13 cellular contexts compared by ENCODE assay signal in the genomic region with DNA sequence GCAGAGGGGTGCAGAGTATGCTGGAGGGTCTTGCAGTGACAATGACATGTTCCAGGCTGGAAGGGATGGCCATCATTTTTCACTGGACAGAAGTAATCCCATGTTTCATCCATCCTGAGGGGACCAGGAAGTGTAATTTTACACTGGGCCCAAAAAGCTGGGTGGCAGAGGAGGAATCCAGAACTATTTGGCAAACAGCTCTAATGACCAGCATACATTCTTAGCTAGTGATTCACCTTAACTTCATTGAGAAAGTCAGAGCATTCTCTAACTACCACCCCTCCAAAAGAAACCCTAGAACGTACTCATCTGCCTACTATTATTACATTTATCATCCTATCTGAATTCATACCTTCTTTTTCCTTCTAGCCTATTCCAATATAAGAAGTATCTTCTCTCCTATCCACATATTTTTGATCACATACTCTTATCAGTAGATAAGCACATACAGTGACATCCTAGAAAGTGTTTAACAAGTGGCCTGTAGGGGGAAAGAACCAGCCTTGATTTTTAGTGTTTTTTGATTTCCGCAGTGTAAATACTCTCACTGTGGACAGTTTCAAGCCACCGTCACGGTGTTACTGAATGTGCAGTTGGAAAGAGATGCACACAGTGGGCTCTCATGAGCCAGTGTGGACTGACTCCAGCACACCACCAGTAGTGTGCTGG.
DNase-seq lines count a peak whose midpoint lies in the region; ATAC-seq and TF ChIP-seq lines count a peak whose summit lies in the region.
"Had no signal": no experiment of that assay in that cellular context is flagged by ENCODE, and none has a peak within 500 bp of the region (broad histone marks: within the 10 kb centered on the region; RNA-seq: fewer than 3 reads in every experiment).

No MANE protein-coding gene starts in this region.

- TF ChIP-seq CTCF in HFFc6 (IDR thresholded peaks at IDR 0.05) (peak; percentile 62), body of pancreas (IDR thresholded peaks at IDR 0.05) (peak in 2 of 7 experiments; percentile 14 to 17), GM13976 (IDR thresholded peaks at IDR 0.05; ENCODE audit: borderline replicate concordance, control extremely low read depth, extremely low read depth, insufficient read depth, missing control alignments) (no peak), GM10248 (IDR thresholded peaks at IDR 0.05; ENCODE audit: control extremely low read depth, extremely low read depth, low read depth, missing control alignments) (no peak)

- H3K27me3 ChIP-seq in ACC112 (ENCODE audit: insufficient read depth, low read length) (no peaks in the 10 kb centered on the region), body of pancreas (no peaks in the 10 kb centered on the region)
- H3K27me3 ChIP-seq: adrenal gland had no signal

- H3K79me2 ChIP-seq in ACC112 (ENCODE audit: control insufficient read depth, insufficient read depth, low read length, unreplicated experiment): peaks cover 18% of the 10 kb centered on the region

- H3K27ac Mint-ChIP-seq in HFFc6: peak overlapping the region; percentile 70
- H3K27ac Mint-ChIP-seq: memory B cell had no signal

- CTCF ChIA-PET in GM10248 (lab: Yijun Ruan, JAX): interaction anchor here (0.9 to 1.6 kb wide), 4 partner anchors 7 to 80 kb away, joined by 3 to 5 read pairs (median 4); no protein-coding TSS in a partner anchor

- DNase-seq in HFFc6 (peak; percentile 73), body of pancreas (no peak), islet precursor cell (peak; percentile 64), SHP77 treated with DMSO at 0.1 percent for 48 hours (lab: John Stamatoyannopoulos, UW) (no peak), NCI-H526 treated with DMSO at 0.1 percent for 48 hours (lab: John Stamatoyannopoulos, UW) (no peak), GM13976 (ENCODE audit: low spot score) (no peak), GM10248 (ENCODE audit: extremely low spot score) (no peak)
- DNase-seq: activated CD4-positive, alpha-beta T cell treated with anti-CD3 and anti-CD28 coated beads for 48 hours; small intestine; stimulated activated CD8-positive, alpha-beta memory T cell treated with anti-CD3 and anti-CD28 coated beads, Interleukin-4, amount 100 ng/mL, for 48 hours had no signal

- H3K27ac ChIP-seq in ACC112 (ENCODE audit: low read depth, low read length) (peak overlapping the region; percentile 85), body of pancreas (peak overlapping the region in 3 of 4 donors; percentile 6 to 61 (median 31))

- H3K9me3 ChIP-seq in body of pancreas: no peaks in the 10 kb centered on the region
- H3K9me3 ChIP-seq: adrenal gland had no signal

- ATAC-seq in body of pancreas: peak; percentile 58

- no peaks in the 10 kb centered on the region for H3K27me3 Mint-ChIP-seq in HFFc6 (ENCODE audit: insufficient read depth)
- H3K27me3 Mint-ChIP-seq: memory B cell had no signal

- peaks cover 8% of the 10 kb centered on the region; the same call in 1 of the 2 replicates for H3K36me3 ChIP-seq in ACC112 (ENCODE audit: insufficient read depth, low read length)
- no peaks in the 10 kb centered on the region for H3K36me3 ChIP-seq in body of pancreas (replicated peaks in 1 of 2; ENCODE audit: insufficient read depth in 1 of 2, low read depth in 2 of 2)
- H3K36me3 ChIP-seq: adrenal gland had no signal

- no peak for TF ChIP-seq POLR2A in body of pancreas (IDR thresholded peaks at IDR 0.05)

- H3K4me1 Mint-ChIP-seq in HFFc6 (ENCODE audit: low read depth): peaks cover 18% of the 10 kb centered on the region

- H2AFZ ChIP-seq in ACC112 (ENCODE audit: low read length, unreplicated experiment): peak overlapping the region; percentile 0

- in situ Hi-C loops in GM13976 (cut with MboI; ENCODE audit: low sequenced_read_pairs, unreplicated experiment): no loop called here

- no peaks in the 10 kb centered on the region for H3K9me3 Mint-ChIP-seq in HFFc6
- H3K9me3 Mint-ChIP-seq: memory B cell had no signal

- H3K4me3 Mint-ChIP-seq in HFFc6: peak overlapping the region; percentile 58
- H3K4me3 Mint-ChIP-seq: memory B cell had no signal

- intact Hi-C loops in body of pancreas (cut with DNase I): no loop called here

- POLR2A ChIA-PET in GM10248 (lab: Yijun Ruan, JAX): no interaction called here

- H3K4me1 ChIP-seq in ACC112 (ENCODE audit: control insufficient read depth, insufficient read depth, low read length, unreplicated experiment) (peaks cover 42% of the 10 kb centered on the region), body of pancreas (peaks cover 60% of the 10 kb centered on the region)

- H3K36me3 Mint-ChIP-seq in HFFc6 (ENCODE audit: low read depth): no peaks in the 10 kb centered on the region

- H3K4me3 ChIP-seq in ACC112 (ENCODE audit: low read depth, low read length): peak overlapping the region; percentile 26
- H3K4me3 ChIP-seq in body of pancreas: no peak overlapping the region
- H3K4me3 ChIP-seq: adrenal gland had no signal

- WGBS in body of pancreas, 2 donors: 70 to 86% methylated on average over 4 of the region's 4 CpGs

Comparison
In these comparisons a context has a peak if more than half of its experiments do, and no peak if none do; other contexts are left out.
1. DNase-seq: peak in HFFc6 (single experiment) and islet precursor cell (single experiment); none in body of pancreas (0 of 4), SHP77 treated with DMSO at 0.1 percent for 48 hours (single experiment), NCI-H526 treated with DMSO at 0.1 percent for 48 hours (single experiment), GM13976 (single experiment) and GM10248 (single experiment).